ENCODE assay signal across 1 cellular context in the genomic region with DNA sequence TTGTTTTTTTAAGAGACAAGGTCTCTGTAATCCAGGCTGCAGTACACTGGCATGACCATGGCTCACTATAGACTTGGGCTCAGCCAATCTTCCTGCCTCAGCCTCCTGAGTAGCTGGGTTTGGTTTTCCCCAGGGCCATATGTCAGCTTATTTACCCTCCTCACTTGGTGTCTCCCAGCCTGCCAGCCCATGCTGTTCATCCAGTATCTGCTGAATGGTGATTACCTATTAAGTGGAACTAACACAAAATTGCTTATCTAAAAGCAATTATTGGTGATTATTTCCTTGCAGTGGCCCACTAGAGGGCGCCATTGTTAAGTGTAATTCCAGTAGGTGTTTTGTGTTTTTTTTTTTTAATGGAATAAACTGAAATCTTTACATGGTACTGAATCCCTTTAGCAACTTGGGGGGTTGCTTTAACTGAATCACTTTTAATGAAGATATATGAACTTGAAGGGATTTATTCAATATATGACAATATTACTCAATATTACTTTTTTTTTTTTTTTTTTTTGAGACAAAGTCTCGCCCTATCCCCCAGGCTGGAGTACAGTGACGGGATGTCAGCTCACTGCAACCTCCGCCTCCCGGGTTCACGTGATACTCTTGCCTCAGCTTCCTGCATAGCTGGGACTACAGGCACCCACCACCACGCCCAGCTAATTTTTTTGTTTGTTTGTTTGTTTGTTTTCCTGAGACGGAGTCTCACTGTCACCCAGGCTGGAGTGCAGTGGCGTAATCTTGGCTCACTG.
A peak's percentile ranks its signal among the peaks of the same experiment; 100 is the strongest.
TF ChIP-seq lines count a peak whose summit lies in the region.

No MANE protein-coding gene starts in this region.

TF ChIP-seq in H1, 55 proteins besides CTCF, POLR2A, EP300 and RAD21:
- TF ChIP-seq JUND (IDR thresholded peaks at IDR 0.05; ENCODE audit: low read length) (0 out of 2 replicates have a peak, but pooled peaks have one; percentile 20), CEBPB (IDR thresholded peaks at IDR 0.05; ENCODE audit: low read depth, low read length) (no peak), POLR2AphosphoS5 (IDR thresholded peaks at IDR 0.05; ENCODE audit: low read depth, low read length) (no peak; the same call in 1 of the 2 replicates)
- TF ChIP-seq, protein P1, sequence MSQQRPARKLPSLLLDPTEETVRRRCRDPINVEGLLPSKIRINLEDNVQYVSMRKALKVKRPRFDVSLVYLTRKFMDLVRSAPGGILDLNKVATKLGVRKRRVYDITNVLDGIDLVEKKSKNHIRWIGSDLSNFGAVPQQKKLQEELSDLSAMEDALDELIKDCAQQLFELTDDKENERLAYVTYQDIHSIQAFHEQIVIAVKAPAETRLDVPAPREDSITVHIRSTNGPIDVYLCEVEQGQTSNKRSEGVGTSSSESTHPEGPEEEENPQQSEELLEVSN (IDR thresholded peaks at IDR 0.05): no peak
